Comparison of ENCODE assay signal across 8 cellular contexts in the genomic region with DNA sequence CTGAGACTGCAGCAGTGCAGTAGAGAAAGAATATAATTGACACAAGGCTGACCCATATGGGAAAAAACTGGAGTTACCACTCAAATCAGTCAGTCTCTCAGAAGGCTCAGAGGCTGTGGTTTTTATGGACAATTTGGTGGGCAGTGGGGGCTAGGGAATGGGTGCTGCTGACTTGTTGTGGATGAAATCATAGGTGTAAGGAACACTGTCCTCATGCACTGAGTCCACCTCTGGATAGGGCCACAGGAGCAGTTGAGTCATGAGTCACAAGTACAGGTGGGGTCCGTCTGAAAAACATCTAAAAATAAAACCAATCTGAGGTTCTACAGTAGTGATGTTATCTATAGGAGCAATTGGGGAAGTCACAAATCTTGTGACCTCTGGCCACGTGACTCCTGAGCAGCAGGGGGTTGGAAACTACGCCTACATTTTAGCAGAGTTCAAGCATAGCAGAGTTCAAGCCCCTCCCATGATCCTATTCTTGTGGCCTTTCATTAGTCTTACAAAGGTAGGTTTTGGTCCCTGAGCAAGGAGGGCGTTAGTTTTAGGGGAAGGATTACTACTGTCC. TPM values are rescaled to one million over a fixed set of nuclear protein-coding genes. Genes with fewer than 3 reads are reported as not detected.
A peak's percentile ranks its signal among the peaks of the same experiment; 100 is the strongest.
DNase-seq lines count a peak whose midpoint lies in the region; ATAC-seq and TF ChIP-seq lines count a peak whose summit lies in the region.

No MANE protein-coding gene starts in this region.

- H3K36me3 ChIP-seq in breast epithelium (no peaks in the 10 kb centered on the region), ascending aorta (no peaks in the 10 kb centered on the region)

- no peaks in the 10 kb centered on the region for H3K9me3 ChIP-seq in CD4-positive, alpha-beta T cell (ENCODE audit: control insufficient read depth, low read length)
- H3K9me3 ChIP-seq in breast epithelium (no peaks in the 10 kb centered on the region), ascending aorta (no peaks in the 10 kb centered on the region)

- no peak for TF ChIP-seq CTCF in CD4-positive, alpha-beta T cell (IDR thresholded peaks at IDR 0.05)
- TF ChIP-seq CTCF in breast epithelium (IDR thresholded peaks at IDR 0.05) (no peak), ascending aorta (IDR thresholded peaks at IDR 0.05) (no peak)

- H3K4me3 ChIP-seq in breast epithelium (no peak overlapping the region), ascending aorta (no peak overlapping the region)

- intact Hi-C loops in CD4-positive, alpha-beta T cell (cut with DNase I, micrococcal nuclease) = no loop called here
- intact Hi-C loops in breast epithelium (cut with DNase I; ENCODE audit: low total_unique reads) = no loop called here
- intact Hi-C loops in ascending aorta (cut with DNase I) = no loop called here

- H3K4me1 ChIP-seq in breast epithelium (no peaks in the 10 kb centered on the region), ascending aorta (no peaks in the 10 kb centered on the region)

- ATAC-seq in CD4-positive, alpha-beta T cell (ENCODE audit: poor library complexity) = peak; percentile 34
- ATAC-seq in GM19467 (IDR thresholded peaks at IDR 0.05; ENCODE audit: unreplicated experiment) = peak; percentile 64
- ATAC-seq in HG03432 (IDR thresholded peaks at IDR 0.05; ENCODE audit: unreplicated experiment) = peak; percentile 71

- H3K9me3 Mint-ChIP-seq in CD4-positive, alpha-beta T cell = no peaks in the 10 kb centered on the region
- H3K9me3 Mint-ChIP-seq in activated naive CD4-positive, alpha-beta T cell treated with anti-CD3 and anti-CD28 coated beads, Interleukin-2, amount 50 U/mL, for 24 hours = no peaks in the 10 kb centered on the region

- peaks cover 18% of the 10 kb centered on the region for H3K4me1 Mint-ChIP-seq in CD4-positive, alpha-beta T cell (ENCODE audit: low read depth)
- peaks cover 15% of the 10 kb centered on the region for H3K4me1 Mint-ChIP-seq in activated naive CD4-positive, alpha-beta T cell treated with anti-CD3 and anti-CD28 coated beads, Interleukin-2, amount 50 U/mL, for 24 hours

- peak in 1 of 10 experiments; percentile 13 for DNase-seq in CD4-positive, alpha-beta T cell
- DNase-seq in HuH-7 (ENCODE audit: low spot score) (no peak), HPDE6-E6E7 (ENCODE audit: extremely low spot score) (no peak), breast epithelium (ENCODE audit: low spot score in 2 of 2) (no peak), ascending aorta (ENCODE audit: low spot score in 2 of 2) (no peak)

- no peaks in the 10 kb centered on the region for H3K27me3 ChIP-seq in CD4-positive, alpha-beta T cell (ENCODE audit: control insufficient read depth, insufficient read depth, low read length)
- H3K27me3 ChIP-seq in breast epithelium (no peaks in the 10 kb centered on the region), ascending aorta (no peaks in the 10 kb centered on the region)

- no peaks in the 10 kb centered on the region for H3K36me3 Mint-ChIP-seq in CD4-positive, alpha-beta T cell (ENCODE audit: low read depth)
- no peaks in the 10 kb centered on the region for H3K36me3 Mint-ChIP-seq in activated naive CD4-positive, alpha-beta T cell treated with anti-CD3 and anti-CD28 coated beads, Interleukin-2, amount 50 U/mL, for 24 hours

- H3K27me3 Mint-ChIP-seq in CD4-positive, alpha-beta T cell = no peaks in the 10 kb centered on the region
- H3K27me3 Mint-ChIP-seq in activated naive CD4-positive, alpha-beta T cell treated with anti-CD3 and anti-CD28 coated beads, Interleukin-2, amount 50 U/mL, for 24 hours = no peaks in the 10 kb centered on the region

- POLR2A ChIA-PET in CD4-positive, alpha-beta T cell (lab: Charles Lee) = no interaction called here

- TF ChIP-seq POLR2A in breast epithelium (IDR thresholded peaks at IDR 0.05) = no peak

- H3K4me3 Mint-ChIP-seq in CD4-positive, alpha-beta T cell = no peak overlapping the region
- H3K4me3 Mint-ChIP-seq in activated naive CD4-positive, alpha-beta T cell treated with anti-CD3 and anti-CD28 coated beads, Interleukin-2, amount 50 U/mL, for 24 hours = no peak overlapping the region

- H3K27ac Mint-ChIP-seq in CD4-positive, alpha-beta T cell = peak overlapping the region; percentile 61
- H3K27ac Mint-ChIP-seq in activated naive CD4-positive, alpha-beta T cell treated with anti-CD3 and anti-CD28 coated beads, Interleukin-2, amount 50 U/mL, for 24 hours = peak overlapping the region; percentile 23

- CTCF ChIA-PET in CD4-positive, alpha-beta T cell (lab: Charles Lee) = interaction anchor here (1.0 kb wide), 1 partner anchor 24 kb away, joined by 5 read pairs; no protein-coding TSS in a partner anchor

- H3K27ac ChIP-seq in CD4-positive, alpha-beta T cell (ENCODE audit: low read depth, low read length) = no peak overlapping the region
- H3K27ac ChIP-seq in breast epithelium (no peak overlapping the region), ascending aorta (no peak overlapping the region)

RNA-seq across cellular contexts. Expression of a gene that starts 18.1 kb away (rescaled TPM):
- total RNA-seq in CD4-positive, alpha-beta T cell = 10 to 100 TPM; 16.6 to 16.8 TPM
- total RNA-seq in breast epithelium = 10 to 100 TPM; 22.2 to 29.9 (median 22.3) TPM
- 20.3 TPM for total RNA-seq in ascending aorta
